15 cellular contexts compared by ENCODE assay signal in the genomic region with DNA sequence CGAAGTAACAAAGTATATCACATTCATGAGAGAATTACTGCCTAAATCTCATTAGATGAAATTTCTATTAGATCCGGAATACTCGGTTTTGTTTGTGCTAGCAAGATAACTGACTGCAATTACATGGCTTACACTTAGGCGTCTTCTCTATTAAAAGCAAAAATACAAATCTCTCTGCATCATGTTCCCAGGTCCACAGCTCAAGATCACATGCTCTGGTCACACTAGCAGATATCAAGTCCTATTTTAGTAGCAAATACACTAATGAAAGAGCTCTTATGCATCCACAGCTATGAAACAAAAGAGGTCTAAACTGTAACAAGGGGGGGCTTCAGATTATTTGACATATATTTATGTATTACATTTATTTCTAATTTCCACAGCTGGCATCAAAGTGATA. TPM values are rescaled to one million over a fixed set of nuclear protein-coding genes. Genes with fewer than 3 reads are reported as not detected.
DNase-seq lines count a peak whose midpoint lies in the region; ATAC-seq and TF ChIP-seq lines count a peak whose summit lies in the region.
"Had no signal": no experiment of that assay in that cellular context is flagged by ENCODE, and none has a peak within 500 bp of the region (broad histone marks: within the 10 kb centered on the region; RNA-seq: fewer than 3 reads in every experiment).

No MANE protein-coding gene starts in this region.

- H3K9me3 ChIP-seq in heart right ventricle (peaks cover 0 to 11% (median 0%) of the 10 kb centered on the region in 11 donors), esophagus muscularis mucosa (peaks cover 0 to 5% (median 1%) of the 10 kb centered on the region in 4 donors), gastroesophageal sphincter (peaks cover 0 to 5% (median 0%) of the 10 kb centered on the region in 3 donors)

- DNase-seq in heart right ventricle (no peak), left cardiac atrium (no peak), esophagus muscularis mucosa (ENCODE audit: extremely low spot score) (no peak), erythroblast (lab: John Stamatoyannopoulos, UW) (no peak)
- no peak for DNase-seq in stimulated activated naive B cell treated with anti-CD40 and anti-IgM and Interleukin-4, amounts not matched to agents 10 μg/mL and 1 μg/mL and 100 μg/mL, for 72 hours
- DNase-seq: ACHN; CD4-positive, alpha-beta memory T cell; DMS79; EL; GM23248; H7 had no signal

- no peaks in the 10 kb centered on the region for H3K36me3 Mint-ChIP-seq in stimulated activated naive B cell treated with anti-CD40 and anti-IgM and Interleukin-4, amounts not matched to agents 10 μg/mL and 1 μg/mL and 100 μg/mL, for 72 hours
- H3K36me3 Mint-ChIP-seq: CD4-positive, alpha-beta memory T cell had no signal

- H3K27ac ChIP-seq in heart right ventricle = peak overlapping the region in 4 of 10 donors; percentile 27 to 48 (median 36)
- peak overlapping the region in 3 of 4 donors; percentile 90 to 91 (median 90) for H3K27ac ChIP-seq in esophagus muscularis mucosa (replicated peaks in 1 of 4)
- peak overlapping the region; percentile 25 for H3K27ac ChIP-seq in rectal smooth muscle tissue (ENCODE audit: low read depth, low read length)
- H3K27ac ChIP-seq in gastroesophageal sphincter = peak overlapping the region in 2 of 4 donors; percentile 87 to 91
- H3K27ac ChIP-seq: C4-2B, GM23248 had no signal

- ATAC-seq in heart right ventricle = peak in 5 of 8 donors; percentile 40 to 80 (median 65)
- ATAC-seq in left cardiac atrium = no peak
- no peak for ATAC-seq in gastroesophageal sphincter
- ATAC-seq in stimulated activated naive B cell treated with anti-CD40 and anti-IgM and Interleukin-4, amounts not matched to agents 10 μg/mL and 1 μg/mL and 100 μg/mL, for 72 hours (replicated peaks) = no peak

- H3K4me3 ChIP-seq in heart right ventricle (no peak overlapping the region), esophagus muscularis mucosa (no peak overlapping the region), rectal smooth muscle tissue (ENCODE audit: low read length) (no peak overlapping the region), gastroesophageal sphincter (no peak overlapping the region)
- H3K4me3 ChIP-seq: GM23248 had no signal

- peaks cover 7% of the 10 kb centered on the region in 2 donors for H3K4me1 Mint-ChIP-seq in stimulated activated naive B cell treated with anti-CD40 and anti-IgM and Interleukin-4, amounts not matched to agents 10 μg/mL and 1 μg/mL and 100 μg/mL, for 72 hours
- H3K4me1 Mint-ChIP-seq: CD4-positive, alpha-beta memory T cell had no signal

- intact Hi-C loops in heart right ventricle (cut with DNase I) = no loop called here
- intact Hi-C loops in left cardiac atrium (cut with DNase I) = no loop called here
- intact Hi-C loops in esophagus muscularis mucosa (cut with DNase I) = no loop called here

- no peak overlapping the region for H3K4me3 Mint-ChIP-seq in stimulated activated naive B cell treated with anti-CD40 and anti-IgM and Interleukin-4, amounts not matched to agents 10 μg/mL and 1 μg/mL and 100 μg/mL, for 72 hours
- H3K4me3 Mint-ChIP-seq: CD4-positive, alpha-beta memory T cell; IgD-negative memory B cell had no signal

- TF ChIP-seq EP300 in esophagus muscularis mucosa (IDR thresholded peaks at IDR 0.05) = no peak
- TF ChIP-seq EP300 in gastroesophageal sphincter (IDR thresholded peaks at IDR 0.05) = no peak

- no peak overlapping the region for H3K9ac ChIP-seq in rectal smooth muscle tissue (ENCODE audit: low read length)
- H3K9ac ChIP-seq: GM23248 had no signal

- no peaks in the 10 kb centered on the region for H3K36me3 ChIP-seq in heart right ventricle
- no peaks in the 10 kb centered on the region for H3K36me3 ChIP-seq in esophagus muscularis mucosa
- H3K36me3 ChIP-seq in rectal smooth muscle tissue (ENCODE audit: control insufficient read depth, insufficient read depth, low read length) = no peaks in the 10 kb centered on the region
- H3K36me3 ChIP-seq in gastroesophageal sphincter = no peaks in the 10 kb centered on the region

- TF ChIP-seq POLR2A in esophagus muscularis mucosa (IDR thresholded peaks at IDR 0.05; ENCODE audit: low read depth) (no peak), erythroblast (IDR thresholded peaks at IDR 0.05; ENCODE audit: low read length) (no peak), gastroesophageal sphincter (IDR thresholded peaks at IDR 0.05) (no peak)

- 38 to 49% methylated on average over 4 of the region's 4 CpGs for WGBS in heart right ventricle, 2 donors
- 61% methylated on average over 4 of the region's 4 CpGs for WGBS in esophagus muscularis mucosa
- WGBS in gastroesophageal sphincter (ENCODE audit: low coverage in 1 of 2), 2 donors = 39 to 43% methylated on average over 4 of the region's 4 CpGs

- no peak overlapping the region for H3K27ac Mint-ChIP-seq in stimulated activated naive B cell treated with anti-CD40 and anti-IgM and Interleukin-4, amounts not matched to agents 10 μg/mL and 1 μg/mL and 100 μg/mL, for 72 hours
- H3K27ac Mint-ChIP-seq: CD4-positive, alpha-beta memory T cell had no signal

- H3K4me1 ChIP-seq in heart right ventricle = peaks cover 7 to 32% (median 21%) of the 10 kb centered on the region in 9 donors
- H3K4me1 ChIP-seq in esophagus muscularis mucosa = peaks cover 20 to 68% (median 62%) of the 10 kb centered on the region in 4 donors
- peaks cover 16% of the 10 kb centered on the region for H3K4me1 ChIP-seq in rectal smooth muscle tissue (ENCODE audit: control insufficient read depth, insufficient read depth, low read length)
- peaks cover 0 to 78% (median 0%) of the 10 kb centered on the region in 3 donors for H3K4me1 ChIP-seq in gastroesophageal sphincter

- peaks cover 22 to 31% of the 10 kb centered on the region in 2 donors for H3K27me3 Mint-ChIP-seq in stimulated activated naive B cell treated with anti-CD40 and anti-IgM and Interleukin-4, amounts not matched to agents 10 μg/mL and 1 μg/mL and 100 μg/mL, for 72 hours

- no peak for TF ChIP-seq CTCF in heart right ventricle (IDR thresholded peaks at IDR 0.05)
- TF ChIP-seq CTCF in esophagus muscularis mucosa (IDR thresholded peaks at IDR 0.05) = no peak
- TF ChIP-seq CTCF in gastroesophageal sphincter (IDR thresholded peaks at IDR 0.05) = no peak

- no peaks in the 10 kb centered on the region for H3K9me3 Mint-ChIP-seq in stimulated activated naive B cell treated with anti-CD40 and anti-IgM and Interleukin-4, amounts not matched to agents 10 μg/mL and 1 μg/mL and 100 μg/mL, for 72 hours

- H3K27me3 ChIP-seq in heart right ventricle (no peaks in the 10 kb centered on the region), esophagus muscularis mucosa (no peaks in the 10 kb centered on the region), rectal smooth muscle tissue (ENCODE audit: control insufficient read depth, insufficient read depth, low read length) (no peaks in the 10 kb centered on the region), gastroesophageal sphincter (no peaks in the 10 kb centered on the region)

RNA-seq across cellular contexts. Expression of a gene that starts 53.5 kb away (rescaled TPM):
- total RNA-seq in heart right ventricle (10 to 100 TPM in 9 of 10 donors, 1 to 10 TPM in 1; 9.7 to 21.1 (median 14.8) TPM), left cardiac atrium (10 to 100 TPM in 1 of 2 donors, 1 to 10 TPM in 1; 9.5 to 14.8 TPM), esophagus muscularis mucosa (10 to 100 TPM in 3 of 4 donors, 1 to 10 TPM in 1; 10.0 to 20.2 (median 17.5) TPM), gastroesophageal sphincter (10 to 100 TPM; 13.7 to 39.7 (median 20.5) TPM)
- 10 to 100 TPM; 11.8 to 14.1 TPM for polyA plus RNA-seq in heart right ventricle

Comparison
In these comparisons a context has a peak if more than half of its experiments do, and no peak if none do; other contexts are left out.
1. ATAC-seq: peak in heart right ventricle (5 of 8); none in left cardiac atrium (0 of 2), gastroesophageal sphincter (single experiment) and stimulated activated naive B cell treated with anti-CD40 and anti-IgM and Interleukin-4, amounts not matched to agents 10 μg/mL and 1 μg/mL and 100 μg/mL, for 72 hours (0 of 2).